In genomic region chr4:1289232-1290164, GRCh38 we compare ENCODE assay signal across 1 cellular context.
TF ChIP-seq lines count a peak whose summit lies in the region.

Gene MAEA (plus strand): TSS chr4:1289891. CDS start chr4:1289914, 23 bp downstream.

TF ChIP-seq in HepG2, 621 proteins besides CTCF, POLR2A, EP300 and RAD21 (continued from another document and continues in another):
- TF ChIP-seq, protein P1, sequence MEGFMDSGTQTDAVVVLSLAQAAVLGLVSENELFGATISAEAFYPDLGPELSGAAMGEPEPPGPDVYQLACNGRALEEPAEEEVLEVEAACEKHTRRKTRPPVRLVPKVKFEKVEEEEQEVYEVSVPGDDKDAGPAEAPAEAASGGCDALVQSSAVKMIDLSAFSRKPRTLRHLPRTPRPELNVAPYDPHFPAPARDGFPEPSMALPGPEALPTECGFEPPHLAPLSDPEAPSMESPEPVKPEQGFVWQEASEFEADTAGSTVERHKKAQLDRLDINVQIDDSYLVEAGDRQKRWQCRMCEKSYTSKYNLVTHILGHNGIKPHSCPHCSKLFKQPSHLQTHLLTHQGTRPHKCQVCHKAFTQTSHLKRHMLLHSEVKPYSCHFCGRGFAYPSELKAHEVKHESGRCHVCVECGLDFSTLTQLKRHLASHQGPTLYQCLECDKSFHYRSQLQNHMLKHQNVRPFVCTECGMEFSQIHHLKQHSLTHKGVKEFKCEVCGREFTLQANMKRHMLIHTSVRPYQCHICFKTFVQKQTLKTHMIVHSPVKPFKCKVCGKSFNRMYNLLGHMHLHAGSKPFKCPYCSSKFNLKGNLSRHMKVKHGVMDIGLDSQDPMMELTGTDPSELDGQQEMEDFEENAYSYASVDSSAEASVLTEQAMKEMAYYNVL (CRISPR knock-in tag; IDR thresholded peaks at IDR 0.05; ENCODE audit: borderline replicate concordance) = no peak
- 0 out of 2 replicates have a peak, but pooled peaks have one; percentile 53 for TF ChIP-seq REL (CRISPR knock-in tag; conservative IDR thresholded peaks at IDR 0.05)
- no peak for TF ChIP-seq ZNF12 (CRISPR knock-in tag; IDR thresholded peaks at IDR 0.05)
- peak; percentile 40; the same call in 1 of the 2 replicates for TF ChIP-seq KAT7 (CRISPR knock-in tag; IDR thresholded peaks at IDR 0.05; ENCODE audit: borderline replicate concordance)
- no peak for TF ChIP-seq HIVEP1 (CRISPR knock-in tag; IDR thresholded peaks at IDR 0.05)
- TF ChIP-seq NCOR1 (IDR thresholded peaks at IDR 0.05; ENCODE audit: borderline replicate concordance, low read length) = no peak; the same call in 1 of the 2 replicates
- TF ChIP-seq ZFAT (CRISPR knock-in tag; conservative IDR thresholded peaks at IDR 0.05) = no peak
- TF ChIP-seq, protein P2, sequence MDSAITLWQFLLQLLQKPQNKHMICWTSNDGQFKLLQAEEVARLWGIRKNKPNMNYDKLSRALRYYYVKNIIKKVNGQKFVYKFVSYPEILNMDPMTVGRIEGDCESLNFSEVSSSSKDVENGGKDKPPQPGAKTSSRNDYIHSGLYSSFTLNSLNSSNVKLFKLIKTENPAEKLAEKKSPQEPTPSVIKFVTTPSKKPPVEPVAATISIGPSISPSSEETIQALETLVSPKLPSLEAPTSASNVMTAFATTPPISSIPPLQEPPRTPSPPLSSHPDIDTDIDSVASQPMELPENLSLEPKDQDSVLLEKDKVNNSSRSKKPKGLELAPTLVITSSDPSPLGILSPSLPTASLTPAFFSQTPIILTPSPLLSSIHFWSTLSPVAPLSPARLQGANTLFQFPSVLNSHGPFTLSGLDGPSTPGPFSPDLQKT (CRISPR knock-in tag; IDR thresholded peaks at IDR 0.05; ENCODE audit: borderline replicate concordance) = no peak
- peak; percentile 81 for TF ChIP-seq YEATS2 (CRISPR knock-in tag; IDR thresholded peaks at IDR 0.05; ENCODE audit: borderline replicate concordance)
- TF ChIP-seq HNRNPLL (IDR thresholded peaks at IDR 0.05; ENCODE audit: low read depth, low read length, poor library complexity, severe bottlenecking) = peak; percentile 56
- TF ChIP-seq ZNF576 (CRISPR knock-in tag; IDR thresholded peaks at IDR 0.05) = no peak
- TF ChIP-seq ZBTB3 (CRISPR knock-in tag; IDR thresholded peaks at IDR 0.05; ENCODE audit: borderline replicate concordance, low read depth) = no peak
- TF ChIP-seq MYC (CRISPR knock-in tag; IDR thresholded peaks at IDR 0.05; ENCODE audit: borderline replicate concordance) = peak; percentile 60; the same call in 1 of the 2 replicates
- TF ChIP-seq ZNF747 (CRISPR knock-in tag; IDR thresholded peaks at IDR 0.05; ENCODE audit: borderline replicate concordance) = no peak
- TF ChIP-seq FIP1L1 (IDR thresholded peaks at IDR 0.05; ENCODE audit: borderline replicate concordance, insufficient read depth, low read depth, low read length) = no peak
- 0 out of 2 replicates have a peak, but pooled peaks have one; percentile 54 for TF ChIP-seq KLF6 (CRISPR knock-in tag; IDR thresholded peaks at IDR 0.05)
- TF ChIP-seq ATF7-NPFF (CRISPR knock-in tag; IDR thresholded peaks at IDR 0.05; ENCODE audit: low read depth) = peak; percentile 72
- peak; percentile 33; the same call in 1 of the 2 replicates for TF ChIP-seq SOX5 (CRISPR knock-in tag; IDR thresholded peaks at IDR 0.05; ENCODE audit: borderline replicate concordance)
- no peak for TF ChIP-seq ZNF513 (CRISPR knock-in tag; conservative IDR thresholded peaks at IDR 0.05)
- TF ChIP-seq ZNF44 (CRISPR knock-in tag; IDR thresholded peaks at IDR 0.05) = no peak
- TF ChIP-seq ZNF20 (CRISPR knock-in tag; IDR thresholded peaks at IDR 0.05) = no peak
- no peak for TF ChIP-seq NKX3-1 (CRISPR knock-in tag; IDR thresholded peaks at IDR 0.05)
- TF ChIP-seq ZBTB25 (CRISPR knock-in tag; IDR thresholded peaks at IDR 0.05) = no peak
- TF ChIP-seq ZNF629 (CRISPR knock-in tag; conservative IDR thresholded peaks at IDR 0.05) = no peak
- TF ChIP-seq MNT (IDR thresholded peaks at IDR 0.05) = peak; percentile 76
- peak; percentile 91 for TF ChIP-seq HDAC1 (CRISPR knock-in tag; IDR thresholded peaks at IDR 0.05)
- TF ChIP-seq SP140L (CRISPR knock-in tag; IDR thresholded peaks at IDR 0.05; ENCODE audit: borderline replicate concordance) = no peak
- no peak for TF ChIP-seq ZNF253 (CRISPR knock-in tag; IDR thresholded peaks at IDR 0.05; ENCODE audit: borderline replicate concordance)
- peak; percentile 66 for TF ChIP-seq HNF1B (CRISPR knock-in tag; IDR thresholded peaks at IDR 0.05)
- TF ChIP-seq CC2D1A (CRISPR knock-in tag; IDR thresholded peaks at IDR 0.05) = no peak
- TF ChIP-seq ZNF652 (CRISPR knock-in tag; IDR thresholded peaks at IDR 0.05; ENCODE audit: borderline replicate concordance, low read depth) = no peak
- TF ChIP-seq GPBP1L1 (CRISPR knock-in tag; IDR thresholded peaks at IDR 0.05) = no peak
- TF ChIP-seq ZNF337 (CRISPR knock-in tag; IDR thresholded peaks at IDR 0.05; ENCODE audit: borderline replicate concordance, low read depth) = 0 out of 2 replicates have a peak, but pooled peaks have one; percentile 28
- TF ChIP-seq, protein P3, sequence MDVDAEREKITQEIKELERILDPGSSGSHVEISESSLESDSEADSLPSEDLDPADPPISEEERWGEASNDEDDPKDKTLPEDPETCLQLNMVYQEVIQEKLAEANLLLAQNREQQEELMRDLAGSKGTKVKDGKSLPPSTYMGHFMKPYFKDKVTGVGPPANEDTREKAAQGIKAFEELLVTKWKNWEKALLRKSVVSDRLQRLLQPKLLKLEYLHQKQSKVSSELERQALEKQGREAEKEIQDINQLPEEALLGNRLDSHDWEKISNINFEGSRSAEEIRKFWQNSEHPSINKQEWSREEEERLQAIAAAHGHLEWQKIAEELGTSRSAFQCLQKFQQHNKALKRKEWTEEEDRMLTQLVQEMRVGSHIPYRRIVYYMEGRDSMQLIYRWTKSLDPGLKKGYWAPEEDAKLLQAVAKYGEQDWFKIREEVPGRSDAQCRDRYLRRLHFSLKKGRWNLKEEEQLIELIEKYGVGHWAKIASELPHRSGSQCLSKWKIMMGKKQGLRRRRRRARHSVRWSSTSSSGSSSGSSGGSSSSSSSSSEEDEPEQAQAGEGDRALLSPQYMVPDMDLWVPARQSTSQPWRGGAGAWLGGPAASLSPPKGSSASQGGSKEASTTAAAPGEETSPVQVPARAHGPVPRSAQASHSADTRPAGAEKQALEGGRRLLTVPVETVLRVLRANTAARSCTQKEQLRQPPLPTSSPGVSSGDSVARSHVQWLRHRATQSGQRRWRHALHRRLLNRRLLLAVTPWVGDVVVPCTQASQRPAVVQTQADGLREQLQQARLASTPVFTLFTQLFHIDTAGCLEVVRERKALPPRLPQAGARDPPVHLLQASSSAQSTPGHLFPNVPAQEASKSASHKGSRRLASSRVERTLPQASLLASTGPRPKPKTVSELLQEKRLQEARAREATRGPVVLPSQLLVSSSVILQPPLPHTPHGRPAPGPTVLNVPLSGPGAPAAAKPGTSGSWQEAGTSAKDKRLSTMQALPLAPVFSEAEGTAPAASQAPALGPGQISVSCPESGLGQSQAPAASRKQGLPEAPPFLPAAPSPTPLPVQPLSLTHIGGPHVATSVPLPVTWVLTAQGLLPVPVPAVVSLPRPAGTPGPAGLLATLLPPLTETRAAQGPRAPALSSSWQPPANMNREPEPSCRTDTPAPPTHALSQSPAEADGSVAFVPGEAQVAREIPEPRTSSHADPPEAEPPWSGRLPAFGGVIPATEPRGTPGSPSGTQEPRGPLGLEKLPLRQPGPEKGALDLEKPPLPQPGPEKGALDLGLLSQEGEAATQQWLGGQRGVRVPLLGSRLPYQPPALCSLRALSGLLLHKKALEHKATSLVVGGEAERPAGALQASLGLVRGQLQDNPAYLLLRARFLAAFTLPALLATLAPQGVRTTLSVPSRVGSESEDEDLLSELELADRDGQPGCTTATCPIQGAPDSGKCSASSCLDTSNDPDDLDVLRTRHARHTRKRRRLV (CRISPR knock-in tag; IDR thresholded peaks at IDR 0.05) = no peak
- TF ChIP-seq ZNF777 (CRISPR knock-in tag; IDR thresholded peaks at IDR 0.05) = no peak
- peak; percentile 29; the same call in 1 of the 2 replicates for TF ChIP-seq HOXA9 (CRISPR knock-in tag; IDR thresholded peaks at IDR 0.05; ENCODE audit: borderline replicate concordance)
- TF ChIP-seq, protein P4, sequence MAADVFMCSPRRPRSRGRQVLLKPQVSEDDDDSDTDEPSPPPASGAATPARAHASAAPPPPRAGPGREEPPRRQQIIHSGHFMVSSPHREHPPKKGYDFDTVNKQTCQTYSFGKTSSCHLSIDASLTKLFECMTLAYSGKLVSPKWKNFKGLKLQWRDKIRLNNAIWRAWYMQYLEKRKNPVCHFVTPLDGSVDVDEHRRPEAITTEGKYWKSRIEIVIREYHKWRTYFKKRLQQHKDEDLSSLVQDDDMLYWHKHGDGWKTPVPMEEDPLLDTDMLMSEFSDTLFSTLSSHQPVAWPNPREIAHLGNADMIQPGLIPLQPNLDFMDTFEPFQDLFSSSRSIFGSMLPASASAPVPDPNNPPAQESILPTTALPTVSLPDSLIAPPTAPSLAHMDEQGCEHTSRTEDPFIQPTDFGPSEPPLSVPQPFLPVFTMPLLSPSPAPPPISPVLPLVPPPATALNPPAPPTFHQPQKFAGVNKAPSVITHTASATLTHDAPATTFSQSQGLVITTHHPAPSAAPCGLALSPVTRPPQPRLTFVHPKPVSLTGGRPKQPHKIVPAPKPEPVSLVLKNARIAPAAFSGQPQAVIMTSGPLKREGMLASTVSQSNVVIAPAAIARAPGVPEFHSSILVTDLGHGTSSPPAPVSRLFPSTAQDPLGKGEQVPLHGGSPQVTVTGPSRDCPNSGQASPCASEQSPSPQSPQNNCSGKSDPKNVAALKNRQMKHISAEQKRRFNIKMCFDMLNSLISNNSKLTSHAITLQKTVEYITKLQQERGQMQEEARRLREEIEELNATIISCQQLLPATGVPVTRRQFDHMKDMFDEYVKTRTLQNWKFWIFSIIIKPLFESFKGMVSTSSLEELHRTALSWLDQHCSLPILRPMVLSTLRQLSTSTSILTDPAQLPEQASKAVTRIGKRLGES (CRISPR knock-in tag; IDR thresholded peaks at IDR 0.05; ENCODE audit: borderline replicate concordance) = no peak
- no peak for TF ChIP-seq KDM6A (CRISPR knock-in tag; IDR thresholded peaks at IDR 0.05; ENCODE audit: low read depth)
- peak; percentile 89 for TF ChIP-seq ZSCAN21 (CRISPR knock-in tag; IDR thresholded peaks at IDR 0.05; ENCODE audit: borderline replicate concordance)
- no peak for TF ChIP-seq ZBTB7B (CRISPR knock-in tag; IDR thresholded peaks at IDR 0.05)
- 0 out of 2 replicates have a peak, but pooled peaks have one; percentile 11 for TF ChIP-seq MTERF4 (CRISPR knock-in tag; IDR thresholded peaks at IDR 0.05)
